In genomic region chr2:26770986-26771586, GRCh38 we compare ENCODE assay signal across 8 cellular contexts. TPM values are rescaled to one million over a fixed set of nuclear protein-coding genes. Genes with fewer than 3 reads are reported as not detected.
DNase-seq lines count a peak whose midpoint lies in the region; ATAC-seq and TF ChIP-seq lines count a peak whose summit lies in the region.

No MANE protein-coding gene starts in this region.

- no peak overlapping the region for H3K9ac ChIP-seq in Loucy (ENCODE audit: low read depth, low read length, poor library complexity, severe bottlenecking)

- H3K4me1 ChIP-seq in CD8-positive, alpha-beta memory T cell (ENCODE audit: insufficient read depth, low read length): peaks cover 36% of the 10 kb centered on the region
- peaks cover 41% of the 10 kb centered on the region for H3K4me1 ChIP-seq in Loucy (ENCODE audit: insufficient read depth, low read length, poor library complexity, severe bottlenecking)

- H3K4me2 ChIP-seq in Loucy (ENCODE audit: low read depth, low read length, poor library complexity, severe bottlenecking): no peak overlapping the region

- CTCF ChIA-PET in CD8-positive, alpha-beta memory T cell (lab: Charles Lee): no interaction called here

- peaks cover 16% of the 10 kb centered on the region; the same call in 1 of the 2 replicates for H3K79me2 ChIP-seq in Loucy (ENCODE audit: insufficient read depth, low read length)

- H3K27me3 Mint-ChIP-seq in CD8-positive, alpha-beta memory T cell: no peaks in the 10 kb centered on the region

- H3K27me3 ChIP-seq in CD8-positive, alpha-beta memory T cell (ENCODE audit: insufficient read depth, low read length, poor library complexity, severe bottlenecking): no peaks in the 10 kb centered on the region
- H3K27me3 ChIP-seq in Loucy (ENCODE audit: insufficient read depth, low read length, poor library complexity, severe bottlenecking): no peaks in the 10 kb centered on the region

- H3K36me3 ChIP-seq in CD8-positive, alpha-beta memory T cell (ENCODE audit: insufficient read depth, low read length): peaks cover 23% of the 10 kb centered on the region
- H3K36me3 ChIP-seq in Loucy (ENCODE audit: insufficient read depth, low read length): peaks cover 11% of the 10 kb centered on the region; the same call in 1 of the 2 replicates

- peak in 3 of 5 donors; percentile 8 to 19 (median 10) for DNase-seq in CD8-positive, alpha-beta memory T cell
- peak; percentile 65 for DNase-seq in amniotic epithelial cell (ENCODE audit: low read depth)
- DNase-seq in cardiac septum (ENCODE audit: low spot score): peak; percentile 86
- DNase-seq in sciatic nerve (ENCODE audit: low spot score): peak; percentile 93
- no peak for DNase-seq in SKM-1 (lab: John Stamatoyannopoulos, UW; ENCODE audit: unreplicated experiment)

- H3K9me3 Mint-ChIP-seq in CD8-positive, alpha-beta memory T cell: no peaks in the 10 kb centered on the region

- no peak overlapping the region for H3K4me3 ChIP-seq in CD8-positive, alpha-beta memory T cell (ENCODE audit: low read length)
- no peak overlapping the region for H3K4me3 ChIP-seq in Loucy (ENCODE audit: low read length, poor library complexity, severe bottlenecking)

- H3K4me1 Mint-ChIP-seq in CD8-positive, alpha-beta memory T cell: peaks cover 32 to 63% (median 39%) of the 10 kb centered on the region in 3 donors

- H3K36me3 Mint-ChIP-seq in CD8-positive, alpha-beta memory T cell: peaks cover 0 to 35% (median 4%) of the 10 kb centered on the region in 3 donors

- intact Hi-C loops in cardiac septum (cut with DNase I): no loop called here
- intact Hi-C loops in sciatic nerve (cut with DNase I): no loop called here

- H2AFZ ChIP-seq in Loucy (ENCODE audit: low read length): no peak overlapping the region

- H3K27ac Mint-ChIP-seq in CD8-positive, alpha-beta memory T cell: peak overlapping the region in 7 of 8 donors; percentile 4 to 89 (median 85)

- no peaks in the 10 kb centered on the region for H3K9me2 ChIP-seq in Loucy (replicated peaks; ENCODE audit: low read depth, low read length)

- H3K9me3 ChIP-seq in CD8-positive, alpha-beta memory T cell (ENCODE audit: low read length): no peaks in the 10 kb centered on the region
- no peaks in the 10 kb centered on the region for H3K9me3 ChIP-seq in Loucy (ENCODE audit: insufficient read depth, low read depth, low read length)

- peak overlapping the region; percentile 41 for H3K27ac ChIP-seq in CD8-positive, alpha-beta memory T cell (ENCODE audit: low read depth, low read length)

- no peak overlapping the region for H3K4me3 Mint-ChIP-seq in CD8-positive, alpha-beta memory T cell

- ATAC-seq in sciatic nerve: peak; percentile 75
- no peak for ATAC-seq in GM21515 (IDR thresholded peaks at IDR 0.05; ENCODE audit: unreplicated experiment)
- ATAC-seq in HG03135 (IDR thresholded peaks at IDR 0.05; ENCODE audit: unreplicated experiment): no peak

- H4K20me1 ChIP-seq in Loucy (ENCODE audit: insufficient read depth, low read length, poor library complexity, severe bottlenecking): peaks cover 12% of the 10 kb centered on the region

- no peaks in the 10 kb centered on the region for H3F3A ChIP-seq in Loucy (ENCODE audit: low read depth)

- POLR2A ChIA-PET in CD8-positive, alpha-beta memory T cell (lab: Charles Lee): no interaction called here

- peak; percentile 50 for TF ChIP-seq CTCF in Loucy (conservative IDR thresholded peaks at IDR 0.05; ENCODE audit: low read length)

RNA-seq across cellular contexts. Expression of gene SLC35F6, which starts 7.0 kb away (rescaled TPM):
- 10 to 100 TPM; 11.5 to 12.1 TPM for total RNA-seq in CD8-positive, alpha-beta memory T cell
- 6.7 TPM for polyA plus RNA-seq in CD8-positive, alpha-beta memory T cell
- total RNA-seq in cardiac septum (18.6 TPM), sciatic nerve (27.6 TPM)

RNA-seq across cellular contexts. Expression of gene CENPA, which starts 14.8 kb away (rescaled TPM):
- total RNA-seq in CD8-positive, alpha-beta memory T cell: 10 to 100 TPM; 18.2 to 21.6 TPM
- polyA plus RNA-seq in CD8-positive, alpha-beta memory T cell: 0.70 TPM
- not detected for total RNA-seq in cardiac septum
- 0.31 TPM for total RNA-seq in sciatic nerve

Comparison
In these comparisons a context has a peak if more than half of its experiments do, and no peak if none do; other contexts are left out.
1. RNA of gene CENPA, which starts 14.8 kb away (total RNA-seq): 18.2 to 21.6 TPM in CD8-positive, alpha-beta memory T cell; 0.31 TPM in sciatic nerve (single experiment) and not detected in cardiac septum (single experiment); every median in the first group is over 10 times any median in the second.